1 cellular context compared by ENCODE assay signal in the genomic region with DNA sequence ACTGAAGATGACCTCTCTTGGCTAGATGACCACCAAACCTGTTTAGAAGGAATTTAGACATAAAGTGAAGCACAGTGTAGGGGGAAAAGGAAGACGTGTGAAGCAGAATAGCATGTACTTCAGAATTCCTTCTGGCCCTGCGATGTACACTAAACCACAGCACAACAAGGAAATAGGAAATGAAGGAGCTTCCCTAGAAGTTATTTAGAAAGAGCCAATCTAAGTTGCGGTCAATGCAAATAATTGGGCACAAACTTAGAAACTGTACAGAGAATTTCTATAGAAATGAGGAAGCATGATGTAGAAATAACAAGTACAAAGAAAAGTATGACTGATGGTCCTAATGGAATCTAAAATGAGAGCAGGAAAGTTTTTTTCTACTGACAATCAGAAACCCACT.
TF ChIP-seq lines count a peak whose summit lies in the region.

No MANE protein-coding gene starts in this region.

TF ChIP-seq in IMR-90, 13 proteins besides CTCF, POLR2A, EP300 and RAD21:
- TF ChIP-seq MAFK (IDR thresholded peaks at IDR 0.05; ENCODE audit: low read depth, low read length) (no peak), MXI1 (IDR thresholded peaks at IDR 0.05; ENCODE audit: borderline replicate concordance, low read depth, low read length) (no peak), RCOR1 (IDR thresholded peaks at IDR 0.05; ENCODE audit: insufficient replicate concordance, low read length) (no peak)
